ENCODE assay signal across 8 cellular contexts in genomic region chr11:1749787-1750351, GRCh38.
DNase-seq lines count a peak whose midpoint lies in the region; ATAC-seq and TF ChIP-seq lines count a peak whose summit lies in the region.

No MANE protein-coding gene starts in this region.

- peaks cover 8% of the 10 kb centered on the region for H3K9me3 Mint-ChIP-seq in activated T-cell treated with anti-CD3 and anti-CD28 coated beads, Interleukin-2, amount 50 U/mL, for 24 hours

- peaks cover 25% of the 10 kb centered on the region for H3K27me3 Mint-ChIP-seq in activated T-cell treated with anti-CD3 and anti-CD28 coated beads, Interleukin-2, amount 50 U/mL, for 24 hours

- H3K27ac Mint-ChIP-seq in activated T-cell treated with anti-CD3 and anti-CD28 coated beads, Interleukin-2, amount 50 U/mL, for 24 hours: no peak overlapping the region

- intact Hi-C loops in tibial artery (cut with DNase I; ENCODE audit: low total_unique reads): loop anchor here (10.0 kb wide), 1 partner anchor 185 kb away; no protein-coding TSS in a partner anchor

- TF ChIP-seq CTCF in tibial artery (IDR thresholded peaks at IDR 0.05): no peak

- no peaks in the 10 kb centered on the region for H3K9me3 ChIP-seq in tibial artery

- H3K4me3 Mint-ChIP-seq in activated T-cell treated with anti-CD3 and anti-CD28 coated beads, Interleukin-2, amount 50 U/mL, for 24 hours: peak overlapping the region; percentile 38

- DNase-seq in activated T-cell treated with anti-CD3 and anti-CD28 coated beads, Interleukin-2, amount 50 U/mL, for 24 hours: no peak
- no peak for DNase-seq in activated T-cell treated with anti-CD3 and anti-CD28 coated beads, Interleukin-2, amount 50 U/mL, for 1 hour
- peak; percentile 59 for DNase-seq in amniotic stem cell (lab: John Stamatoyannopoulos, UW)
- DNase-seq in iris pigment epithelial cell (ENCODE audit: low read depth): peak; percentile 45
- peak; percentile 63 to 91 for DNase-seq in tibial artery
- DNase-seq in HUDEP-2 (lab: John Stamatoyannopoulos, UW; ENCODE audit: unreplicated experiment in 76 of 76): no peak
- DNase-seq in NCI-H1048 (lab: John Stamatoyannopoulos, UW): no peak

- H3K4me1 Mint-ChIP-seq in activated T-cell treated with anti-CD3 and anti-CD28 coated beads, Interleukin-2, amount 50 U/mL, for 24 hours (ENCODE audit: low read depth): peaks cover 19% of the 10 kb centered on the region

- H3K27me3 ChIP-seq in tibial artery: no peaks in the 10 kb centered on the region

- H3K4me3 ChIP-seq in tibial artery: peak overlapping the region; percentile 62 to 85

- peaks cover 0 to 70% (median 58%) of the 10 kb centered on the region in 4 donors for H3K4me1 ChIP-seq in tibial artery

- peaks cover 10% of the 10 kb centered on the region for H3K36me3 Mint-ChIP-seq in activated T-cell treated with anti-CD3 and anti-CD28 coated beads, Interleukin-2, amount 50 U/mL, for 24 hours (ENCODE audit: low read depth)

- no peak for ATAC-seq in HG03571 (IDR thresholded peaks at IDR 0.05; ENCODE audit: unreplicated experiment)

- H3K36me3 ChIP-seq in tibial artery: peaks cover 19 to 31% (median 31%) of the 10 kb centered on the region in 3 donors

- H3K27ac ChIP-seq in tibial artery: peak overlapping the region; percentile 88 to 91

Comparison
In these comparisons a context has a peak if more than half of its experiments do, and no peak if none do; other contexts are left out.
1. DNase-seq: peak in amniotic stem cell (single experiment), iris pigment epithelial cell (single experiment) and tibial artery (2 of 2); none in activated T-cell treated with anti-CD3 and anti-CD28 coated beads, Interleukin-2, amount 50 U/mL, for 24 hours (single experiment), activated T-cell treated with anti-CD3 and anti-CD28 coated beads, Interleukin-2, amount 50 U/mL, for 1 hour (single experiment), HUDEP-2 (0 of 76) and NCI-H1048 (single experiment).